1 cellular context compared by ENCODE assay signal in genomic region chr1:40389871-40390560, GRCh38.
TF ChIP-seq lines count a peak whose summit lies in the region.

No MANE protein-coding gene starts in this region.

TF ChIP-seq in HepG2, 621 proteins besides CTCF, POLR2A, EP300 and RAD21 (continued from another document and continues in another):
- TF ChIP-seq TBP (CRISPR knock-in tag; IDR thresholded peaks at IDR 0.05) (no peak), NFKB2 (CRISPR knock-in tag; IDR thresholded peaks at IDR 0.05; ENCODE audit: borderline replicate concordance) (no peak), ZNF230 (CRISPR knock-in tag; IDR thresholded peaks at IDR 0.05) (no peak), TAF1 (CRISPR knock-in tag; IDR thresholded peaks at IDR 0.05) (no peak), ZNF788 (CRISPR knock-in tag; IDR thresholded peaks at IDR 0.05; ENCODE audit: borderline replicate concordance) (no peak), ZNF251 (CRISPR knock-in tag; IDR thresholded peaks at IDR 0.05) (no peak), ZNF646 (CRISPR knock-in tag; IDR thresholded peaks at IDR 0.05) (no peak), ZNF264 (CRISPR knock-in tag; IDR thresholded peaks at IDR 0.05) (peak; percentile 63; the same call in 1 of the 2 replicates), HNRNPK (IDR thresholded peaks at IDR 0.05; ENCODE audit: low read depth, low read length, poor library complexity, severe bottlenecking) (no peak), GPBP1L1 (CRISPR knock-in tag; IDR thresholded peaks at IDR 0.05) (no peak), ZNF232 (CRISPR knock-in tag; IDR thresholded peaks at IDR 0.05; ENCODE audit: borderline replicate concordance) (no peak), GMEB1 (CRISPR knock-in tag; IDR thresholded peaks at IDR 0.05; ENCODE audit: borderline replicate concordance) (no peak), TOPORS (CRISPR knock-in tag; IDR thresholded peaks at IDR 0.05) (no peak), RFXAP (CRISPR knock-in tag; IDR thresholded peaks at IDR 0.05; ENCODE audit: borderline replicate concordance) (no peak), LRRFIP1 (CRISPR knock-in tag; conservative IDR thresholded peaks at IDR 0.05) (no peak), ZNF598 (CRISPR knock-in tag; IDR thresholded peaks at IDR 0.05; ENCODE audit: borderline replicate concordance) (no peak), ZBTB7A (CRISPR knock-in tag; IDR thresholded peaks at IDR 0.05) (no peak), LCORL (IDR thresholded peaks at IDR 0.05) (no peak; the same call in 1 of the 2 replicates), LCORL (CRISPR knock-in tag; IDR thresholded peaks at IDR 0.05) (peak; percentile 67), PBX2 (CRISPR knock-in tag; IDR thresholded peaks at IDR 0.05) (no peak), ZNF800 (CRISPR knock-in tag; IDR thresholded peaks at IDR 0.05) (peak; percentile 73; the same call in 1 of the 2 replicates), ZNF562 (CRISPR knock-in tag; IDR thresholded peaks at IDR 0.05; ENCODE audit: borderline replicate concordance) (no peak), BATF2 (CRISPR knock-in tag; IDR thresholded peaks at IDR 0.05) (no peak), BORCS8-MEF2B (CRISPR knock-in tag; IDR thresholded peaks at IDR 0.05) (no peak), ZNF772 (CRISPR knock-in tag; IDR thresholded peaks at IDR 0.05) (no peak), ISX (CRISPR knock-in tag; conservative IDR thresholded peaks at IDR 0.05) (no peak), ZFP36 (IDR thresholded peaks at IDR 0.05; ENCODE audit: borderline replicate concordance, low read depth, low read length, partially characterized antibody) (no peak), NR2F6 (IDR thresholded peaks at IDR 0.05) (peak; percentile 65; the same call in 1 of the 2 replicates), NR2F6 (CRISPR knock-in tag; IDR thresholded peaks at IDR 0.05) (peak; percentile 69; the same call in 1 of the 2 replicates), ZBTB37 (CRISPR knock-in tag; IDR thresholded peaks at IDR 0.05) (peak; percentile 85), MEF2D (CRISPR knock-in tag; IDR thresholded peaks at IDR 0.05) (0 out of 2 replicates have a peak, but pooled peaks have one; percentile 33), YEATS2 (CRISPR knock-in tag; IDR thresholded peaks at IDR 0.05; ENCODE audit: borderline replicate concordance) (no peak; the same call in 1 of the 2 replicates), TEF (CRISPR knock-in tag; IDR thresholded peaks at IDR 0.05) (no peak), CBX5 (CRISPR knock-in tag; IDR thresholded peaks at IDR 0.05; ENCODE audit: borderline replicate concordance) (no peak; the same call in 1 of the 2 replicates), ADNP (CRISPR knock-in tag; IDR thresholded peaks at IDR 0.05) (no peak), SMAD1 (CRISPR knock-in tag; IDR thresholded peaks at IDR 0.05; ENCODE audit: borderline replicate concordance, low read depth) (no peak), ZNF720 (CRISPR knock-in tag; IDR thresholded peaks at IDR 0.05) (no peak), PREB (CRISPR knock-in tag; IDR thresholded peaks at IDR 0.05) (no peak), CCAR2 (optimal IDR thresholded peaks at IDR 0.05; ENCODE audit: low read depth, low read length) (no peak), FUBP1 (CRISPR knock-in tag; IDR thresholded peaks at IDR 0.05; ENCODE audit: borderline replicate concordance) (no peak), ZNF432 (CRISPR knock-in tag; IDR thresholded peaks at IDR 0.05; ENCODE audit: borderline replicate concordance) (no peak)
